In genomic region chr3:63333815-63334214, GRCh38 we compare ENCODE assay signal across 14 cellular contexts. TPM values are rescaled to one million over a fixed set of nuclear protein-coding genes. Genes with fewer than 3 reads are reported as not detected.
DNase-seq lines count a peak whose midpoint lies in the region; ATAC-seq and TF ChIP-seq lines count a peak whose summit lies in the region.
"Had no signal": no experiment of that assay in that cellular context is flagged by ENCODE, and none has a peak within 500 bp of the region (broad histone marks: within the 10 kb centered on the region; RNA-seq: fewer than 3 reads in every experiment).

No MANE protein-coding gene starts in this region.

- peak; percentile 8 for DNase-seq in Calu3
- no peak for DNase-seq in HFFc6
- no peak for DNase-seq in SK-N-SH
- DNase-seq in hepatocyte (ENCODE audit: low spot score): no peak
- DNase-seq in DMS153 treated with DMSO at 0.1 percent for 48 hours (lab: John Stamatoyannopoulos, UW; ENCODE audit: unreplicated experiment): no peak
- DNase-seq in stimulated activated CD4-positive, alpha-beta T cell treated with anti-CD3 and anti-CD28 coated beads, Interleukin-4, amount 100 ng/mL, for 24 hours: no peak
- DNase-seq: activated CD4-positive, alpha-beta T cell treated with anti-CD3 and anti-CD28 coated beads, Interleukin-2, amount 50 U/mL, for 1 hour; activated effector memory CD4-positive, alpha-beta T cell treated with Interleukin-2 at 50 U/mL for 16 hours; NCI-H524 treated with DMSO at 0.1 percent for 48 hours; stimulated activated naive CD8-positive, alpha-beta T cell treated with anti-CD3 and anti-CD28 coated beads, Interleukin-15, Interleukin-2, amounts not matched to agents 100 U/mL and 50 U/mL, for 24 hours had no signal

- no peaks in the 10 kb centered on the region for H3K4me1 ChIP-seq in SK-N-SH (ENCODE audit: control insufficient read depth in 1 of 2, insufficient read depth in 2 of 2, low read depth in 1 of 2, low read length in 1 of 2)
- H3K4me1 ChIP-seq in hepatocyte (ENCODE audit: insufficient read depth): no peaks in the 10 kb centered on the region
- H3K4me1 ChIP-seq: gastroesophageal sphincter had no signal

- no peak for TF ChIP-seq CTCF in Calu3 (IDR thresholded peaks at IDR 0.05; ENCODE audit: unreplicated experiment)
- TF ChIP-seq CTCF in HFFc6 (IDR thresholded peaks at IDR 0.05): peak; percentile 70
- TF ChIP-seq CTCF in SK-N-SH (IDR thresholded peaks at IDR 0.05): peak; percentile 49
- TF ChIP-seq CTCF in hepatocyte (IDR thresholded peaks at IDR 0.05; ENCODE audit: poor library complexity): peak; percentile 33

- no peak overlapping the region for H3K9ac ChIP-seq in SK-N-SH

- H3K4me3 Mint-ChIP-seq in Calu3 (ENCODE audit: low read depth, unreplicated experiment) (no peak overlapping the region), HFFc6 (no peak overlapping the region)

- no peak for TF ChIP-seq EP300 in SK-N-SH (IDR thresholded peaks at IDR 0.05; ENCODE audit: borderline replicate concordance in 1 of 2, low read depth in 1 of 2, low read length in 1 of 2)

- POLR2A ChIA-PET in SK-N-SH (lab: Yijun Ruan, JAX): no interaction called here

- no peak overlapping the region for H3K27ac Mint-ChIP-seq in Calu3 (ENCODE audit: unreplicated experiment)
- H3K27ac Mint-ChIP-seq in HFFc6: no peak overlapping the region

- BruUV-seq in Calu3 (replicated peaks; lab: Mats Ljungman, UMichigan): no TSS peak

- no peaks in the 10 kb centered on the region for H3F3A ChIP-seq in SK-N-SH (replicated peaks; ENCODE audit: insufficient read depth)

- H2AFZ ChIP-seq in SK-N-SH (ENCODE audit: low read depth) (no peak overlapping the region), hepatocyte (no peak overlapping the region)

- no peak overlapping the region for H3K4me2 ChIP-seq in SK-N-SH
- H3K4me2 ChIP-seq in hepatocyte: no peak overlapping the region

- H3K36me3 Mint-ChIP-seq in Calu3 (ENCODE audit: insufficient read depth, unreplicated experiment) (no peaks in the 10 kb centered on the region), HFFc6 (ENCODE audit: low read depth) (no peaks in the 10 kb centered on the region)

- intact Hi-C loops in Calu3 (cut with micrococcal nuclease; ENCODE audit: unreplicated experiment): loop anchor here (1.0 to 5.0 kb wide), 5 partner anchors 51 to 712 kb away; no protein-coding TSS in a partner anchor

- H3K9me3 Mint-ChIP-seq in Calu3 (ENCODE audit: low read depth, unreplicated experiment) (no peaks in the 10 kb centered on the region), HFFc6 (no peaks in the 10 kb centered on the region)

- peak; percentile 17; the same call in 1 of the 2 replicates for TF ChIP-seq RAD21 in SK-N-SH (IDR thresholded peaks at IDR 0.05; ENCODE audit: low read length)

- H3K4me1 Mint-ChIP-seq in Calu3 (ENCODE audit: low read depth, unreplicated experiment) (no peaks in the 10 kb centered on the region), HFFc6 (ENCODE audit: low read depth) (no peaks in the 10 kb centered on the region)

- CTCF ChIA-PET in Calu3 (lab: Charles Lee): interaction anchor here (0.6 kb wide), 1 partner anchor 72 kb away, joined by 3 read pairs; no protein-coding TSS in a partner anchor
- CTCF ChIA-PET in SK-N-SH (lab: Yijun Ruan, JAX): interaction anchor here (0.9 to 2.5 kb wide), 8 partner anchors 9 to 709 kb away, joined by 3 to 9 read pairs (median 4); no protein-coding TSS in a partner anchor

- H3K9me3 ChIP-seq in SK-N-SH (no peaks in the 10 kb centered on the region), hepatocyte (ENCODE audit: low read depth) (no peaks in the 10 kb centered on the region)
- H3K9me3 ChIP-seq: gastroesophageal sphincter had no signal

- H3K36me3 ChIP-seq in SK-N-SH (replicated peaks in 1 of 2; ENCODE audit: control insufficient read depth in 1 of 2, insufficient read depth in 2 of 2, low read length in 1 of 2) (no peaks in the 10 kb centered on the region), hepatocyte (replicated peaks; ENCODE audit: insufficient read depth, low read depth) (no peaks in the 10 kb centered on the region)
- H3K36me3 ChIP-seq: gastroesophageal sphincter had no signal

- no peaks in the 10 kb centered on the region for H3K9me2 ChIP-seq in SK-N-SH
- no peaks in the 10 kb centered on the region for H3K9me2 ChIP-seq in hepatocyte (replicated peaks; ENCODE audit: insufficient read depth)

- no peaks in the 10 kb centered on the region for H4K20me1 ChIP-seq in SK-N-SH (ENCODE audit: insufficient read depth)
- no peaks in the 10 kb centered on the region for H4K20me1 ChIP-seq in hepatocyte (ENCODE audit: insufficient read depth, poor library complexity, severe bottlenecking)

- peaks cover 9% of the 10 kb centered on the region; the same call in 1 of the 2 replicates for H3K27me3 ChIP-seq in SK-N-SH (ENCODE audit: insufficient read depth)
- peaks cover 2% of the 10 kb centered on the region for H3K27me3 ChIP-seq in hepatocyte

- H3K4me3 ChIP-seq in SK-N-SH (ENCODE audit: low read depth in 2 of 2, low read length in 1 of 2) (no peak overlapping the region), hepatocyte (no peak overlapping the region)
- H3K4me3 ChIP-seq: gastroesophageal sphincter had no signal

- WGBS in SK-N-SH (ENCODE audit: low lambda C conversion rate): 37% methylated on average over 1 of the region's 1 CpG
- WGBS in hepatocyte (ENCODE audit: low lambda C conversion rate, missing lambda C conversion rate): 64% methylated on average over 1 of the region's 1 CpG

- no peak for ATAC-seq in GM21529 (IDR thresholded peaks at IDR 0.05; ENCODE audit: unreplicated experiment)
- ATAC-seq: gastroesophageal sphincter; stimulated activated naive CD8-positive, alpha-beta T cell treated with anti-CD3 and anti-CD28 coated beads, Interleukin-15, Interleukin-2, amounts not matched to agents 100 U/mL and 50 U/mL, for 24 hours had no signal

- H3K27me3 Mint-ChIP-seq in Calu3 (ENCODE audit: unreplicated experiment): no peaks in the 10 kb centered on the region
- peaks cover 16% of the 10 kb centered on the region; the same call in 1 of the 2 replicates for H3K27me3 Mint-ChIP-seq in HFFc6 (ENCODE audit: insufficient read depth)

- H3K27ac ChIP-seq in SK-N-SH (ENCODE audit: low read depth in 2 of 2, low read length in 1 of 2) (no peak overlapping the region), hepatocyte (no peak overlapping the region)
- H3K27ac ChIP-seq: gastroesophageal sphincter had no signal

- H3K79me2 ChIP-seq in SK-N-SH (ENCODE audit: insufficient read depth): no peaks in the 10 kb centered on the region
- H3K79me2 ChIP-seq in hepatocyte: no peaks in the 10 kb centered on the region

TF ChIP-seq in SK-N-SH, 30 proteins besides CTCF, POLR2A, EP300 and RAD21 (continues in another document):
- TF ChIP-seq POLR2AphosphoS5 (IDR thresholded peaks at IDR 0.05; ENCODE audit: low read depth, low read length) (no peak), NRF1 (IDR thresholded peaks at IDR 0.05; ENCODE audit: low read depth, low read length) (no peak), SIN3A (IDR thresholded peaks at IDR 0.05; ENCODE audit: borderline replicate concordance, low read depth, low read length) (no peak), CHD2 (IDR thresholded peaks at IDR 0.05; ENCODE audit: low read length, partially characterized antibody) (no peak), TCF12 (IDR thresholded peaks at IDR 0.05) (no peak), PBX3 (IDR thresholded peaks at IDR 0.05) (no peak), FOXJ3 (CRISPR knock-in tag; IDR thresholded peaks at IDR 0.05) (no peak), RCOR1 (IDR thresholded peaks at IDR 0.05; ENCODE audit: low read length) (no peak), TAF1 (IDR thresholded peaks at IDR 0.05; ENCODE audit: borderline replicate concordance, low read depth, low read length) (no peak), MXI1 (IDR thresholded peaks at IDR 0.05; ENCODE audit: low read depth, low read length) (no peak), YY1 (IDR thresholded peaks at IDR 0.05; ENCODE audit: low read depth) (no peak), REST (IDR thresholded peaks at IDR 0.05; ENCODE audit: low read depth, low read length) (no peak)

RNA-seq across cellular contexts. Expression of gene SYNPR, which starts 55.7 kb away (rescaled TPM):
- total RNA-seq in Calu3 (2022) (0.90 TPM in 1 of 2 replicates, not detected in the other), hepatocyte (0.37 and 0.52 TPM in 2 replicates)
- total RNA-seq in HFFc6 (2021; fragmentation: NEBNext Ultra II Directional; extraction: Animal tissue kit (Norgen Biotek cat#: 25700)): not detected
- polyA plus RNA-seq in SK-N-SH (2012; rRNA removed) (not detected in 2 replicates), hepatocyte (0.46 TPM in 1 of 2 replicates, not detected in the other)
- polyA plus RNA-seq in SK-N-SH (2012; cell fraction: cytosol; rRNA removed): 0.01 TPM in 1 of 2 replicates, not detected in the other
- polyA plus RNA-seq in SK-N-SH (2012; cell fraction: nucleus; rRNA removed): not detected in 2 replicates
- total RNA-seq: M059J; T-helper 1 cell treated with Interleukin-12 subunit alpha and Interleukin-12 subunit beta and Interleukin-4 antibody, amounts not matched to agents 30 ng/mL and 1 ng/mL, for 36 hours had no signal
